Comparison of ENCODE assay signal across 11 cellular contexts in the genomic region with DNA sequence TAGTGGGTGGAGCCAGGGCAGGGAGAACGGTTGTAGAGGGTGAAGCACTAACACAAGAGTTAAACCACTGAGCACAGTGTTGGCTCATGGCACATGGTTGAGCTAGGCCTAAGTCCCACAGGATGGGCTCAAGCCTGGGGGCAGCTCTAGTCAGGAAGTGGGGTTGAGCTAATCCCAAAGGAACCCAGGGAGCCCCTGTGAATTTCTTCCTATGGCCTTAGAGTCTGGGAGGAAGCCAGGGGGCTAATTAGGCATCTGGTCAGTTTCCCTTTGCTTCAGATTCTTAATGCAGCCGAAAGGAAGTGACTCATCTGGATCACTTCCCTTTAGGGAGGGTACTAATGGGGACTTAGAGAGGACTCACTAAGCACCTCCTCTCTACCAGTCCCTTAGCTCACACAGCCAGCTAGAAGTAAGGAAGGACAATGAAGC. TPM values are rescaled to one million over a fixed set of nuclear protein-coding genes. Genes with fewer than 3 reads are reported as not detected.
DNase-seq lines count a peak whose midpoint lies in the region; ATAC-seq, FAIRE-seq and TF ChIP-seq lines count a peak whose summit lies in the region.
"Had no signal": no experiment of that assay in that cellular context is flagged by ENCODE, and none has a peak within 500 bp of the region (broad histone marks: within the 10 kb centered on the region; RNA-seq: fewer than 3 reads in every experiment).

No MANE protein-coding gene starts in this region.

- no peaks in the 10 kb centered on the region for H3K36me3 Mint-ChIP-seq in activated CD4-positive, alpha-beta T cell treated with anti-CD3 and anti-CD28 coated beads, Interleukin-2, amount 10 ng/mL, durations not matched to agents 7 days and 5 days (ENCODE audit: low read depth)
- no peaks in the 10 kb centered on the region for H3K36me3 Mint-ChIP-seq in naive thymus-derived CD8-positive, alpha-beta T cell

- H3K4me1 ChIP-seq in K562 (replicated peaks in 1 of 2; ENCODE audit: control insufficient read depth in 2 of 2, insufficient read depth in 2 of 2, low read length in 2 of 2) (peaks cover 4 to 13% of the 10 kb centered on the region in 2 experiments; a peak in 3 of 5 replicates), lung (ENCODE audit: control insufficient read depth in 2 of 2, insufficient read depth in 2 of 2, low read length in 2 of 2) (peaks cover 0 to 3% of the 10 kb centered on the region in 2 donors)
- H3K4me1 ChIP-seq: uterus had no signal

- POLR2A ChIA-PET in activated CD4-positive, alpha-beta T cell treated with anti-CD3 and anti-CD28 coated beads, Interleukin-2, amount 10 ng/mL, durations not matched to agents 7 days and 5 days (lab: Charles Lee), result no interaction called here
- POLR2A ChIA-PET in K562 (lab: Yijun Ruan, JAX), result interaction anchor here (1.0 to 1.5 kb wide), 7 partner anchors 9 to 91 kb away, joined by 3 to 6 read pairs (median 4); a partner anchor contains a TSS
- POLR2A ChIA-PET in naive thymus-derived CD8-positive, alpha-beta T cell (lab: Charles Lee), result interaction anchor here (0.8 to 1.2 kb wide), 2 partner anchors 11 to 35 kb away, joined by 4 to 6 read pairs; a partner anchor contains a TSS

- peaks cover 15% of the 10 kb centered on the region for H3K4me1 Mint-ChIP-seq in activated CD4-positive, alpha-beta T cell treated with anti-CD3 and anti-CD28 coated beads, Interleukin-2, amount 10 ng/mL, durations not matched to agents 7 days and 5 days
- H3K4me1 Mint-ChIP-seq in naive thymus-derived CD8-positive, alpha-beta T cell, result peaks cover 0 to 18% (median 15%) of the 10 kb centered on the region in 4 donors

- no peaks in the 10 kb centered on the region for H3K36me3 ChIP-seq in K562 (ENCODE audit: control insufficient read depth, insufficient read depth, low read length)
- H3K36me3 ChIP-seq in lung (ENCODE audit: control insufficient read depth in 2 of 2, insufficient read depth in 2 of 2, low read length in 2 of 2), result no peaks in the 10 kb centered on the region
- H3K36me3 ChIP-seq: cardiac muscle cell, uterus had no signal

- H3K9ac ChIP-seq in K562 (ENCODE audit: insufficient read depth in 1 of 2, low read depth in 2 of 2, low read length in 2 of 2), result peak overlapping the region in 1 of 2 experiments; percentile 21; a peak in 1 of 4 replicates

- no peak for TF ChIP-seq POLR2A in H54 (IDR thresholded peaks at IDR 0.05; ENCODE audit: low read depth, low read length)
- no peak; the same call in 1 of the 2 replicates for TF ChIP-seq POLR2A in K562 (conservative IDR thresholded peaks at IDR 0.05)

- intact Hi-C loops in K562 (cut with micrococcal nuclease), result loop anchor here (2.0 to 5.0 kb wide), 2 partner anchors 53 to 108 kb away; a partner anchor contains a TSS

- no peak overlapping the region for H3K4me3 ChIP-seq in K562
- no peak overlapping the region for H3K4me3 ChIP-seq in lung
- H3K4me3 ChIP-seq: cardiac muscle cell, uterus had no signal

- no peak for DNase-seq in activated CD4-positive, alpha-beta T cell treated with anti-CD3 and anti-CD28 coated beads, Interleukin-2, amount 10 ng/mL, durations not matched to agents 7 days and 5 days
- no peak for DNase-seq in activated CD4-positive, alpha-beta T cell treated with anti-CD3 and anti-CD28 coated beads, Interleukin-2, amount 50 U/mL, for 48 hours
- DNase-seq in H54 (ENCODE audit: insufficient read length, low spot score) (peak; percentile 89), LoVo (ENCODE audit: low spot score) (peak; percentile 64), K562 (ENCODE audit: extremely low read depth in 1 of 4, low spot score in 3 of 4) (peak; percentile 42 to 66 (median 58)), lung (ENCODE audit: low spot score) (no peak), NCI-H2029 treated with DMSO at 0.1 percent for 48 hours (lab: John Stamatoyannopoulos, UW) (no peak)
- no peak for DNase-seq in naive thymus-derived CD8-positive, alpha-beta T cell

- H3K27ac ChIP-seq in K562 (ENCODE audit: extremely low read depth, low read depth, low read length), result peak overlapping the region; percentile 60; the same call in 2 of the 3 replicates
- H3K27ac ChIP-seq in lung (ENCODE audit: low read depth in 1 of 2, low read length in 1 of 2), result peak overlapping the region; percentile 42 to 65
- H3K27ac ChIP-seq: cardiac muscle cell had no signal

- H3K27ac Mint-ChIP-seq in activated CD4-positive, alpha-beta T cell treated with anti-CD3 and anti-CD28 coated beads, Interleukin-2, amount 10 ng/mL, durations not matched to agents 7 days and 5 days, result peak overlapping the region; percentile 58
- peak overlapping the region in 3 of 10 donors; percentile 5 to 83 (median 17) for H3K27ac Mint-ChIP-seq in naive thymus-derived CD8-positive, alpha-beta T cell

- TF ChIP-seq EP300 in K562 (IDR thresholded peaks at IDR 0.05; ENCODE audit: low read length), result peak; percentile 35; the same call in 1 of the 2 replicates

- peaks cover 6% of the 10 kb centered on the region for H3K27me3 Mint-ChIP-seq in activated CD4-positive, alpha-beta T cell treated with anti-CD3 and anti-CD28 coated beads, Interleukin-2, amount 10 ng/mL, durations not matched to agents 7 days and 5 days
- H3K27me3 Mint-ChIP-seq in naive thymus-derived CD8-positive, alpha-beta T cell, result no peaks in the 10 kb centered on the region

- no peak overlapping the region for H3K4me3 Mint-ChIP-seq in activated CD4-positive, alpha-beta T cell treated with anti-CD3 and anti-CD28 coated beads, Interleukin-2, amount 10 ng/mL, durations not matched to agents 7 days and 5 days
- peak overlapping the region in 1 of 10 donors; percentile 57 for H3K4me3 Mint-ChIP-seq in naive thymus-derived CD8-positive, alpha-beta T cell

- H2AFZ ChIP-seq in K562 (ENCODE audit: low read depth, low read length), result peak overlapping the region; percentile 80

- ATAC-seq in K562 (peak; percentile 88), lung (ENCODE audit: insufficient read depth, low FRiP score) (peak; percentile 86)
- no peak for ATAC-seq in naive thymus-derived CD8-positive, alpha-beta T cell

- no peaks in the 10 kb centered on the region for H3K79me2 ChIP-seq in K562 (ENCODE audit: control insufficient read depth, insufficient read depth, low read length)

- TF ChIP-seq RAD21 in K562 (CRISPR knock-in tag; conservative IDR thresholded peaks at IDR 0.05 in 1 of 2, IDR thresholded peaks at IDR 0.05 in 1 of 2), result no peak

- BruUV-seq in K562 (replicated peaks; lab: Mats Ljungman, UMichigan), result no TSS peak

- 27% methylated on average over 2 of the region's 2 CpGs for WGBS in K562 (ENCODE audit: insufficient coverage, low coverage, missing lambda C conversion rate)
- 8 to 17% methylated on average over 2 of the region's 2 CpGs for whole genome bisulfite sequencing in lung, 2 donors

- peak overlapping the region; percentile 56 for H3K4me2 ChIP-seq in K562 (ENCODE audit: insufficient read depth, low read length)

- H4K20me1 ChIP-seq in K562 (replicated peaks; ENCODE audit: control insufficient read depth, insufficient read depth, low read length), result no peaks in the 10 kb centered on the region

- H3K9me1 ChIP-seq in K562 (ENCODE audit: control insufficient read depth, insufficient read depth, low read length), result no peaks in the 10 kb centered on the region

- no peaks in the 10 kb centered on the region for H3K9me3 Mint-ChIP-seq in activated CD4-positive, alpha-beta T cell treated with anti-CD3 and anti-CD28 coated beads, Interleukin-2, amount 10 ng/mL, durations not matched to agents 7 days and 5 days
- no peaks in the 10 kb centered on the region for H3K9me3 Mint-ChIP-seq in naive thymus-derived CD8-positive, alpha-beta T cell

- in situ Hi-C loops in K562 (cut with MboI), result no loop called here

- FAIRE-seq in H54 (lab: Jason Lieb, UNC), result peak; percentile 15
- FAIRE-seq in K562 (lab: Jason Lieb, UNC), result peak; percentile 90
- FAIRE-seq: G401.6 had no signal

- TF ChIP-seq CTCF in K562 (IDR thresholded peaks at IDR 0.05 in 2 of 3, conservative IDR thresholded peaks at IDR 0.05 in 1 of 3; ENCODE audit: insufficient read depth in 2 of 3, low read depth in 1 of 3, low read length in 3 of 3) (no peak), lung (IDR thresholded peaks at IDR 0.05; ENCODE audit: control extremely low read depth, extremely low read depth) (no peak)

- H3K27me3 ChIP-seq in K562 (ENCODE audit: control insufficient read depth in 2 of 2, insufficient read depth in 2 of 2, low read length in 2 of 2) (0 out of 5 replicates have a peak, but pooled peaks cover 0 to 4% of the 10 kb centered on the region in 2 experiments), lung (ENCODE audit: control insufficient read depth, insufficient read depth) (no peaks in the 10 kb centered on the region)
- H3K27me3 ChIP-seq: cardiac muscle cell, uterus had no signal

- no peaks in the 10 kb centered on the region for H3K9me3 ChIP-seq in K562 (replicated peaks; ENCODE audit: control insufficient read depth, insufficient read depth, low read depth, low read length)
- H3K9me3 ChIP-seq in lung (ENCODE audit: control insufficient read depth in 2 of 2, insufficient read depth in 1 of 2, low read length in 1 of 2), result peaks cover 0 to 2% of the 10 kb centered on the region in 2 donors
- H3K9me3 ChIP-seq: uterus had no signal

- CTCF ChIA-PET in activated CD4-positive, alpha-beta T cell treated with anti-CD3 and anti-CD28 coated beads, Interleukin-2, amount 10 ng/mL, durations not matched to agents 7 days and 5 days (lab: Charles Lee), result interaction anchor here (1.6 to 5.1 kb wide), 7 partner anchors 10 to 112 kb away, joined by 3 to 33 read pairs (median 6); a partner anchor contains a TSS
- CTCF ChIA-PET in K562 (lab: Yijun Ruan, JAX; ENCODE audit: low intra/inter-chr PET ratio), result interaction anchor here (0.8 to 2.8 kb wide), 3 partner anchors 54 to 110 kb away, joined by 3 to 14 read pairs (median 12); a partner anchor contains a TSS

RNA-seq across cellular contexts. Expression of a gene that starts 10.1 kb away (rescaled TPM):
- under 1 TPM; 0.25 to 0.37 TPM for total RNA-seq in activated CD4-positive, alpha-beta T cell treated with anti-CD3 and anti-CD28 coated beads, Interleukin-2, amount 10 ng/mL, durations not matched to agents 7 days and 5 days
- total RNA-seq in K562 (2011; cell fraction: chromatin; rRNA removed; ENCODE audit: low replicate concordance), result 1.8 and 2.4 TPM in 2 replicates
- 0.33 and 1.1 TPM in 2 replicates for total RNA-seq in K562 (2011; cell fraction: nucleolus; rRNA removed)
- total RNA-seq in K562 (2011; cell fraction: nucleoplasm; rRNA removed), result 1.2 and 2.4 TPM in 2 replicates
- total RNA-seq in K562 (2014; rRNA removed) (1.2 and 1.5 TPM in 2 replicates), K562 (2014; rRNA removed; fragmentation: Illumina TruSeq; extraction: Trizol) (1.2 and 1.7 TPM in 2 replicates), K562 (2015; rRNA removed; fragmentation: Illumina TruSeq; extraction: Trizol) (0.94 and 1.4 TPM in 2 replicates), K562 (2021) (0.72 and 1.6 TPM in 2 replicates), lung (10 to 100 TPM; 13.6 to 29.5 TPM)
- polyA plus RNA-seq in K562 (2011; rRNA removed) (0.85 and 1.5 TPM in 2 replicates), K562 (2014; fragmentation: Illumina TruSeq; extraction: Trizol) (1.6 and 2.0 TPM in 2 replicates), K562 (2014; fragmentation: Nextera tagmentation; extraction: Ambion mirVana) (1 to 10 TPM in 1 of 2 experiments, under 1 TPM in 1; 0.65 to 1.3 TPM), K562 (2014; rRNA removed) (1.0 and 2.4 TPM in 2 replicates), lung (10 to 100 TPM in 1 of 2 donors, 1 to 10 TPM in 1; 9.4 to 12.5 TPM)
- 0.43 and 0.59 TPM in 2 replicates for polyA plus RNA-seq in K562 (2011; cell fraction: cytosol; rRNA removed)
- 0.97 and 1.1 TPM in 2 replicates for polyA plus RNA-seq in K562 (2011; cell fraction: nucleus; rRNA removed)
- 0.91 and 1.0 TPM in 2 replicates for polyA plus RNA-seq in K562 (2012)
- polyA minus RNA-seq in K562 (2011; rRNA and poly(A)+ RNA removed), result 1.6 and 1.8 TPM in 2 replicates
- polyA minus RNA-seq in K562 (2011; cell fraction: cytosol; rRNA and poly(A)+ RNA removed), result 0.48 and 0.91 TPM in 2 replicates
- polyA minus RNA-seq in K562 (2011; cell fraction: nucleus; rRNA and poly(A)+ RNA removed), result 0.40 and 0.89 TPM in 2 replicates
- total RNA-seq in naive thymus-derived CD8-positive, alpha-beta T cell, result 1 to 10 TPM; 1.3 to 1.5 TPM
- polyA plus RNA-seq in naive thymus-derived CD8-positive, alpha-beta T cell, result under 1 TPM in 1 of 3 donors, not detected in 2; 0.33 TPM
- total RNA-seq: cardiac muscle cell had no signal
- polyA plus RNA-seq: cardiac muscle cell had no signal

RNA-seq across cellular contexts. Expression of a gene that starts 27.4 kb away (rescaled TPM):
- total RNA-seq in activated CD4-positive, alpha-beta T cell treated with anti-CD3 and anti-CD28 coated beads, Interleukin-2, amount 10 ng/mL, durations not matched to agents 7 days and 5 days, result not detected
- total RNA-seq in K562 (2011; cell fraction: chromatin; rRNA removed; ENCODE audit: low replicate concordance), result not detected in 2 replicates
- not detected in 2 replicates for total RNA-seq in K562 (2011; cell fraction: nucleolus; rRNA removed)
- not detected in 2 replicates for total RNA-seq in K562 (2011; cell fraction: nucleoplasm; rRNA removed)
- not detected in 2 replicates for total RNA-seq in K562 (2014; rRNA removed)
- not detected in 2 replicates for total RNA-seq in K562 (2014; rRNA removed; fragmentation: Illumina TruSeq; extraction: Trizol)
- not detected in 2 replicates for total RNA-seq in K562 (2015; rRNA removed; fragmentation: Illumina TruSeq; extraction: Trizol)
- total RNA-seq in K562 (2021), result not detected in 2 replicates
- polyA plus RNA-seq in K562 (2011; rRNA removed), result 0.05 TPM in 1 of 2 replicates, not detected in the other
- polyA plus RNA-seq in K562 (2011; cell fraction: cytosol; rRNA removed), result 0.07 TPM in 1 of 2 replicates, not detected in the other
- polyA plus RNA-seq in K562 (2011; cell fraction: nucleus; rRNA removed), result 0.10 TPM in 1 of 2 replicates, not detected in the other
- polyA plus RNA-seq in K562 (2012), result not detected in 2 replicates
- polyA plus RNA-seq in K562 (2014; fragmentation: Illumina TruSeq; extraction: Trizol), result not detected in 2 replicates
- polyA plus RNA-seq in K562 (2014; fragmentation: Nextera tagmentation; extraction: Ambion mirVana), result not detected
- polyA plus RNA-seq in K562 (2014; rRNA removed), result not detected in 2 replicates
- polyA minus RNA-seq in K562 (2011; rRNA and poly(A)+ RNA removed), result not detected in 2 replicates
- polyA minus RNA-seq in K562 (2011; cell fraction: cytosol; rRNA and poly(A)+ RNA removed), result not detected in 2 replicates
- polyA minus RNA-seq in K562 (2011; cell fraction: nucleus; rRNA and poly(A)+ RNA removed), result not detected in 2 replicates
- total RNA-seq in lung, result under 1 TPM; 0.23 to 0.46 TPM
- under 1 TPM; 0.13 to 0.22 TPM for polyA plus RNA-seq in lung
- not detected for total RNA-seq in naive thymus-derived CD8-positive, alpha-beta T cell
- not detected for polyA plus RNA-seq in naive thymus-derived CD8-positive, alpha-beta T cell
- total RNA-seq: cardiac muscle cell had no signal
- polyA plus RNA-seq: cardiac muscle cell had no signal

RNA-seq across cellular contexts. Expression of a gene that starts 35.5 kb away (rescaled TPM):
- 100 to 1,000 TPM; 429 to 461 TPM for total RNA-seq in activated CD4-positive, alpha-beta T cell treated with anti-CD3 and anti-CD28 coated beads, Interleukin-2, amount 10 ng/mL, durations not matched to agents 7 days and 5 days
- total RNA-seq in K562 (2011; cell fraction: chromatin; rRNA removed; ENCODE audit: low replicate concordance), result 38.5 and 101 TPM in 2 replicates
- total RNA-seq in K562 (2011; cell fraction: nucleolus; rRNA removed), result 100 and 103 TPM in 2 replicates
- total RNA-seq in K562 (2011; cell fraction: nucleoplasm; rRNA removed), result 95.8 and 128 TPM in 2 replicates
- 456 and 502 TPM in 2 replicates for total RNA-seq in K562 (2014; rRNA removed)
- total RNA-seq in K562 (2014; rRNA removed; fragmentation: Illumina TruSeq; extraction: Trizol), result 180 and 192 TPM in 2 replicates
- 247 and 249 TPM in 2 replicates for total RNA-seq in K562 (2015; rRNA removed; fragmentation: Illumina TruSeq; extraction: Trizol)
- 498 and 506 TPM in 2 replicates for total RNA-seq in K562 (2021)
- polyA plus RNA-seq in K562 (2011; rRNA removed), result 414 and 518 TPM in 2 replicates
- 883 and 1,031 TPM in 2 replicates for polyA plus RNA-seq in K562 (2011; cell fraction: cytosol; rRNA removed)
- 273 and 355 TPM in 2 replicates for polyA plus RNA-seq in K562 (2011; cell fraction: nucleus; rRNA removed)
- polyA plus RNA-seq in K562 (2012), result 571 and 615 TPM in 2 replicates
- 565 and 573 TPM in 2 replicates for polyA plus RNA-seq in K562 (2014; fragmentation: Illumina TruSeq; extraction: Trizol)
- 100 to 1,000 TPM; 334 to 683 TPM for polyA plus RNA-seq in K562 (2014; fragmentation: Nextera tagmentation; extraction: Ambion mirVana)
- polyA plus RNA-seq in K562 (2014; rRNA removed), result 455 and 456 TPM in 2 replicates
- 196 and 205 TPM in 2 replicates for polyA minus RNA-seq in K562 (2011; rRNA and poly(A)+ RNA removed)
- polyA minus RNA-seq in K562 (2011; cell fraction: cytosol; rRNA and poly(A)+ RNA removed), result 239 and 243 TPM in 2 replicates
- polyA minus RNA-seq in K562 (2011; cell fraction: nucleus; rRNA and poly(A)+ RNA removed), result 47.4 and 74.8 TPM in 2 replicates
- total RNA-seq in lung, result 100 to 1,000 TPM; 483 to 738 TPM
- 100 to 1,000 TPM; 760 to 788 TPM for polyA plus RNA-seq in lung
- 100 to 1,000 TPM; 125 to 136 TPM for total RNA-seq in naive thymus-derived CD8-positive, alpha-beta T cell
- polyA plus RNA-seq in naive thymus-derived CD8-positive, alpha-beta T cell, result 100 to 1,000 TPM; 477 to 825 (median 609) TPM

RNA-seq across cellular contexts. Expression of a gene that starts 55.6 kb away (rescaled TPM):
- total RNA-seq in activated CD4-positive, alpha-beta T cell treated with anti-CD3 and anti-CD28 coated beads, Interleukin-2, amount 10 ng/mL, durations not matched to agents 7 days and 5 days, result not detected
- 0.28 TPM in 1 of 2 replicates, not detected in the other for total RNA-seq in K562 (2011; cell fraction: chromatin; rRNA removed; ENCODE audit: low replicate concordance)
- 0.13 and 0.17 TPM in 2 replicates for total RNA-seq in K562 (2011; cell fraction: nucleolus; rRNA removed)
- 0.15 and 0.29 TPM in 2 replicates for total RNA-seq in K562 (2011; cell fraction: nucleoplasm; rRNA removed)
- 0.09 and 0.24 TPM in 2 replicates for total RNA-seq in K562 (2014; rRNA removed)
- 0.04 TPM in 1 of 2 replicates, not detected in the other for total RNA-seq in K562 (2014; rRNA removed; fragmentation: Illumina TruSeq; extraction: Trizol)
- total RNA-seq in K562 (2015; rRNA removed; fragmentation: Illumina TruSeq; extraction: Trizol), result 0.04 and 0.08 TPM in 2 replicates
- 0.29 and 0.34 TPM in 2 replicates for total RNA-seq in K562 (2021)
- 0.03 and 0.09 TPM in 2 replicates for polyA plus RNA-seq in K562 (2011; rRNA removed)
- polyA plus RNA-seq in K562 (2011; cell fraction: cytosol; rRNA removed), result 0.07 and 0.12 TPM in 2 replicates
- 0.38 TPM in 2 replicates for polyA plus RNA-seq in K562 (2011; cell fraction: nucleus; rRNA removed)
- 0.18 and 0.26 TPM in 2 replicates for polyA plus RNA-seq in K562 (2012)
- polyA plus RNA-seq in K562 (2014; fragmentation: Illumina TruSeq; extraction: Trizol), result 0.19 and 0.22 TPM in 2 replicates
- polyA plus RNA-seq in K562 (2014; fragmentation: Nextera tagmentation; extraction: Ambion mirVana), result under 1 TPM in 1 of 2 experiments, not detected in 1; 0.04 TPM
- 0.25 and 0.31 TPM in 2 replicates for polyA plus RNA-seq in K562 (2014; rRNA removed)
- 0.07 TPM in 1 of 2 replicates, not detected in the other for polyA minus RNA-seq in K562 (2011; rRNA and poly(A)+ RNA removed)
- polyA minus RNA-seq in K562 (2011; cell fraction: cytosol; rRNA and poly(A)+ RNA removed), result 0.19 TPM in 1 of 2 replicates, not detected in the other
- polyA minus RNA-seq in K562 (2011; cell fraction: nucleus; rRNA and poly(A)+ RNA removed), result 0.11 and 0.13 TPM in 2 replicates
- 1 to 10 TPM; 1.8 to 4.9 TPM for total RNA-seq in lung
- polyA plus RNA-seq in lung, result 1 to 10 TPM; 1.4 to 2.2 TPM
- total RNA-seq in naive thymus-derived CD8-positive, alpha-beta T cell, result under 1 TPM; 0.16 to 0.21 TPM
- polyA plus RNA-seq in naive thymus-derived CD8-positive, alpha-beta T cell, result not detected

Comparison
In these comparisons a context has a peak if more than half of its experiments do, and no peak if none do; other contexts are left out.
1. DNase-seq: peak in H54 (single experiment), LoVo (single experiment) and K562 (4 of 4); none in activated CD4-positive, alpha-beta T cell treated with anti-CD3 and anti-CD28 coated beads, Interleukin-2, amount 10 ng/mL, durations not matched to agents 7 days and 5 days (single experiment), activated CD4-positive, alpha-beta T cell treated with anti-CD3 and anti-CD28 coated beads, Interleukin-2, amount 50 U/mL, for 48 hours (0 of 2), lung (single experiment), naive thymus-derived CD8-positive, alpha-beta T cell (0 of 10) and NCI-H2029 treated with DMSO at 0.1 percent for 48 hours (single experiment).
2. ATAC-seq: peak in K562 (single experiment) and lung (single experiment); none in naive thymus-derived CD8-positive, alpha-beta T cell (0 of 2).
3. RNA of a gene that starts 10.1 kb away (total RNA-seq): 13.6 to 29.5 TPM in lung; 1.3 to 1.5 TPM in naive thymus-derived CD8-positive, alpha-beta T cell, 0.33 to 2.4 TPM in K562 and 0.25 to 0.37 TPM in activated CD4-positive, alpha-beta T cell treated with anti-CD3 and anti-CD28 coated beads, Interleukin-2, amount 10 ng/mL, durations not matched to agents 7 days and 5 days; every median in the first group is over 4 times any median in the second.